ENCODE assay signal across 8 cellular contexts in the genomic region with DNA sequence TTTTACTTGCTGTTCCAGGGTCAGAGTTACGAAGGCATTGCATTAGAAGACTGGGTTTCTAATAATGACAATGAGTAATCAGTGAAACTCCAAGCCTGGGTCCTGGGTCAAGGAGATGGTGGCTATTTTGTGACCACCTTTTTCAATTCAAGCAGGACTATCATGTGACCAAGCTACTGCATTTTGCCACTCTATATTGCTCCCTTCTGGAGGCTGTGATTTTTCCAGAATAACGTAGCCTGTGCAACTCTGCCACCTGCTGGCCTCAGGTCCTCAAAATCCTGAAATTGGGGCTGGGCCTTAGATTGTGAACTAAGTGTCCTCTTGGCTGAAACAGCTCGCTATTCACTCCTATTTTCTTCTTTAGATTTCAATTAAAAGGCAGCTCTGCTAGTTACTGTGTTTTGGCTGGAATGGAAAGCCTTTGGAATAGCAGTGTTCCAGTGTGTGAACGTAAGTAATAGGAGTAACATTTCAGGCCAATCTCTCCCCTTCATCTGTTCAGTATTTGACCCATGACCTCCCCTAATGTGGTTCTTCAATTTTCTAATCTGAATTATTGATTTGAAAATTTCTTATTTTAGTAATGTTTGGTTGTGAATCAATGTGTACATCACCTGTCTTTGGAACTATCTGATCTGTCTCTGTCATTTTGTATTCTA. TPM values are rescaled to one million over a fixed set of nuclear protein-coding genes. Genes with fewer than 3 reads are reported as not detected.
DNase-seq lines count a peak whose midpoint lies in the region; ATAC-seq and TF ChIP-seq lines count a peak whose summit lies in the region.

No MANE protein-coding gene starts in this region.

- no peak overlapping the region for H3K4me3 ChIP-seq in cardiac muscle cell

- TF ChIP-seq CTCF in C4-2B (conservative IDR thresholded peaks at IDR 0.05) (peak; percentile 87), cardiac muscle cell (IDR thresholded peaks at IDR 0.05; ENCODE audit: low read depth, low read length) (peak; percentile 77)

- H3K9me3 ChIP-seq in cardiac muscle cell (ENCODE audit: low read depth) = no peaks in the 10 kb centered on the region

- H3K27ac ChIP-seq in C4-2B (no peak overlapping the region), cardiac muscle cell (no peak overlapping the region)

- ATAC-seq in HG03139 (IDR thresholded peaks at IDR 0.05; ENCODE audit: unreplicated experiment) = no peak
- no peak for ATAC-seq in HG03521 (IDR thresholded peaks at IDR 0.05; ENCODE audit: unreplicated experiment)

- peak; percentile 64 for DNase-seq in HCEC 1CT
- DNase-seq in NCI-H82 treated with DMSO at 0.1 percent for 48 hours (lab: John Stamatoyannopoulos, UW; ENCODE audit: unreplicated experiment) = peak; percentile 30
- peak; percentile 17 for DNase-seq in activated naive CD4-positive, alpha-beta T cell treated with Interleukin-2 at 50 U/mL for 16 hours
- peak; percentile 75 to 76 for DNase-seq in cardiac muscle cell (ENCODE audit: low read depth in 1 of 2, low spot score in 1 of 2)
- DNase-seq in renal cortical epithelial cell (ENCODE audit: low read depth) = peak; percentile 56

- no peaks in the 10 kb centered on the region for H3K36me3 ChIP-seq in cardiac muscle cell

- no peaks in the 10 kb centered on the region for H3K4me1 ChIP-seq in cardiac muscle cell (ENCODE audit: low read depth)

- no peaks in the 10 kb centered on the region for H3K27me3 ChIP-seq in cardiac muscle cell

RNA-seq across cellular contexts. Expression of gene CD46, which starts 52.9 kb away (rescaled TPM):
- 45.6 and 91.7 TPM in 2 replicates for total RNA-seq in cardiac muscle cell
- 103 and 123 TPM in 2 replicates for polyA plus RNA-seq in cardiac muscle cell
- total RNA-seq in renal cortical epithelial cell = 160 and 249 TPM in 2 replicates

RNA-seq across cellular contexts. Expression of gene CR1L, which starts 54.0 kb away (rescaled TPM):
- total RNA-seq in cardiac muscle cell (not detected in 2 replicates), renal cortical epithelial cell (not detected in 2 replicates)
- not detected in 2 replicates for polyA plus RNA-seq in cardiac muscle cell

Comparison
In these comparisons a context has a peak if more than half of its experiments do, and no peak if none do; other contexts are left out.
1. DNase-seq: peak in every context shown above with its lines; median percentile 76 in cardiac muscle cell; 64 in HCEC 1CT; 56 in renal cortical epithelial cell; 30 in NCI-H82 treated with DMSO at 0.1 percent for 48 hours; 17 in activated naive CD4-positive, alpha-beta T cell treated with Interleukin-2 at 50 U/mL for 16 hours.